ENCODE assay signal across 1 cellular context in genomic region chr9:96417610-96418073, GRCh38.
TF ChIP-seq lines count a peak whose summit lies in the region.

No MANE protein-coding gene starts in this region.

TF ChIP-seq in IMR-90, 13 proteins besides CTCF, POLR2A, EP300 and RAD21 (continued from another document):
- TF ChIP-seq ELK1 (IDR thresholded peaks at IDR 0.05; ENCODE audit: borderline replicate concordance, low read depth, low read length): no peak
